ENCODE assay signal across 14 cellular contexts in the genomic region with DNA sequence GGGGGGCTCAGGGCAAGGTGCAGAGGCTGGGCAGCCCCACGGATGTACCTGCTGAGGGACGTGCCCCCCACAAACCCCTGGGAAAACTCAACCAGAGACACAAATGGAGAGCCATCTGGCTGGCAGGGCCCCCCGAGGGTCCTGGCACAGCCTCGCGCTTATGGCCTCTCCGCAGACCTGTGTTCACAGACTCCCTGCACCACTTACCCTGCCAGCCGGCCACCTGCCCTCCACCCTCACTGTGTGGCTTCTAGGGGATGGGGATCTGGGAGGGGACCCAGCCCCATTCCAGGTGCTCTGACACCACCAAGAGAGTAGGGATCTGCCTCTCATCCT. TPM values are rescaled to one million over a fixed set of nuclear protein-coding genes. Genes with fewer than 3 reads are reported as not detected.
DNase-seq lines count a peak whose midpoint lies in the region; ATAC-seq, FAIRE-seq and TF ChIP-seq lines count a peak whose summit lies in the region.
"Had no signal": no experiment of that assay in that cellular context is flagged by ENCODE, and none has a peak within 500 bp of the region (broad histone marks: within the 10 kb centered on the region; RNA-seq: fewer than 3 reads in every experiment).

No MANE protein-coding gene starts in this region.

- H3K9ac ChIP-seq in kidney (ENCODE audit: low read length in 2 of 2) (no peak overlapping the region), smooth muscle cell (ENCODE audit: low read depth) (no peak overlapping the region)

- H3K4me1 ChIP-seq in GM23338 (ENCODE audit: insufficient read depth) (peaks cover 23% of the 10 kb centered on the region), kidney (ENCODE audit: control insufficient read depth in 1 of 2, insufficient read depth in 1 of 2, low read depth in 1 of 2, low read length in 2 of 2) (peaks cover 0 to 26% of the 10 kb centered on the region in 2 donors), smooth muscle cell (ENCODE audit: low read depth) (peaks cover 17% of the 10 kb centered on the region)

- no peaks in the 10 kb centered on the region for H3K9me3 Mint-ChIP-seq in GM23338
- H3K9me3 Mint-ChIP-seq in activated T-helper 1 cell treated with anti-CD3 and anti-CD28 coated beads, Interleukin-12 subunit alpha, Interleukin-12 subunit beta, Interleukin-2, Interleukin-4 antibody, amounts not matched to agents 30 ng/mL and 10 ng/mL and 1 ng/mL, durations not matched to agents 14 hours and 24 hours and 36 hours, result no peaks in the 10 kb centered on the region
- H3K9me3 Mint-ChIP-seq in activated naive CD4-positive, alpha-beta T cell treated with anti-CD3 and anti-CD28 coated beads, Interleukin-2, amount 10 ng/mL, durations not matched to agents 7 days and 5 days, result no peaks in the 10 kb centered on the region
- H3K9me3 Mint-ChIP-seq: activated CD4-positive, alpha-beta memory T cell treated with anti-CD3 and anti-CD28 coated beads for 36 hours had no signal

- intact Hi-C loops in kidney (cut with DNase I), result no loop called here
- intact Hi-C loops in activated T-helper 1 cell treated with anti-CD3 and anti-CD28 coated beads, Interleukin-12 subunit alpha, Interleukin-12 subunit beta, Interleukin-2, Interleukin-4 antibody, amounts not matched to agents 30 ng/mL and 10 ng/mL and 1 ng/mL, durations not matched to agents 14 hours and 24 hours and 36 hours (cut with micrococcal nuclease), result no loop called here

- H3K27me3 Mint-ChIP-seq in GM23338 (ENCODE audit: insufficient read depth, low read depth, poor library complexity), result peaks cover 26% of the 10 kb centered on the region
- H3K27me3 Mint-ChIP-seq in activated T-helper 1 cell treated with anti-CD3 and anti-CD28 coated beads, Interleukin-12 subunit alpha, Interleukin-12 subunit beta, Interleukin-2, Interleukin-4 antibody, amounts not matched to agents 30 ng/mL and 10 ng/mL and 1 ng/mL, durations not matched to agents 14 hours and 24 hours and 36 hours (ENCODE audit: insufficient read depth), result peaks cover 26% of the 10 kb centered on the region
- H3K27me3 Mint-ChIP-seq in activated naive CD4-positive, alpha-beta T cell treated with anti-CD3 and anti-CD28 coated beads, Interleukin-2, amount 10 ng/mL, durations not matched to agents 7 days and 5 days, result peaks cover 67% of the 10 kb centered on the region

- no peak overlapping the region for H3K27ac Mint-ChIP-seq in GM23338
- no peak overlapping the region for H3K27ac Mint-ChIP-seq in activated T-helper 1 cell treated with anti-CD3 and anti-CD28 coated beads, Interleukin-12 subunit alpha, Interleukin-12 subunit beta, Interleukin-2, Interleukin-4 antibody, amounts not matched to agents 30 ng/mL and 10 ng/mL and 1 ng/mL, durations not matched to agents 14 hours and 24 hours and 36 hours
- H3K27ac Mint-ChIP-seq in activated naive CD4-positive, alpha-beta T cell treated with anti-CD3 and anti-CD28 coated beads, Interleukin-2, amount 10 ng/mL, durations not matched to agents 7 days and 5 days, result no peak overlapping the region
- H3K27ac Mint-ChIP-seq: activated CD4-positive, alpha-beta memory T cell treated with anti-CD3 and anti-CD28 coated beads for 36 hours had no signal

- H2AFZ ChIP-seq in GM23338 (no peak overlapping the region), smooth muscle cell (ENCODE audit: low read depth) (no peak overlapping the region)

- H3K27me3 ChIP-seq in GM23338 (ENCODE audit: insufficient read depth) (peaks cover 34% of the 10 kb centered on the region), smooth muscle cell (ENCODE audit: low read depth) (no peaks in the 10 kb centered on the region)

- ATAC-seq in GM23338 (peak; percentile 1; the same call in 2 of the 3 replicates), SK-N-SH treated with all-trans-retinoic acid at 6 μM for 48 hours (peak; percentile 5; the same call in 1 of the 3 replicates)

- H3K27ac ChIP-seq in GM23338 (ENCODE audit: low read depth), result no peak overlapping the region
- H3K27ac ChIP-seq in kidney (ENCODE audit: low read depth in 2 of 2, low read length in 2 of 2), result peak overlapping the region; percentile 30 to 56
- no peak overlapping the region for H3K27ac ChIP-seq in smooth muscle cell (ENCODE audit: low read depth)

- H4K20me1 ChIP-seq in GM23338 (replicated peaks; ENCODE audit: insufficient read depth), result peaks cover 5% of the 10 kb centered on the region; the same call in 1 of the 2 replicates
- H4K20me1 ChIP-seq in smooth muscle cell (ENCODE audit: low read depth), result peaks cover 5% of the 10 kb centered on the region

- in situ Hi-C loops in GM13976 (cut with MboI; ENCODE audit: low sequenced_read_pairs, unreplicated experiment), result no loop called here

- H3K4me2 ChIP-seq in GM23338, result peak overlapping the region; percentile 58; the same call in 1 of the 2 replicates
- peak overlapping the region; percentile 79 for H3K4me2 ChIP-seq in smooth muscle cell

- CTCF ChIA-PET in activated naive CD4-positive, alpha-beta T cell treated with anti-CD3 and anti-CD28 coated beads, Interleukin-2, amount 10 ng/mL, durations not matched to agents 7 days and 5 days (lab: Charles Lee), result no interaction called here

- H3K79me2 ChIP-seq in GM23338 (replicated peaks; ENCODE audit: insufficient read depth) (peaks cover 4% of the 10 kb centered on the region; the same call in 1 of the 2 replicates), smooth muscle cell (ENCODE audit: low read depth) (no peaks in the 10 kb centered on the region)

- no peak for TF ChIP-seq CTCF in GM23338 (conservative IDR thresholded peaks at IDR 0.05; ENCODE audit: low read depth in 2 of 2)
- TF ChIP-seq CTCF in kidney (IDR thresholded peaks at IDR 0.05; ENCODE audit: borderline replicate concordance, extremely low read depth, insufficient read depth), result no peak
- TF ChIP-seq CTCF in smooth muscle cell (IDR thresholded peaks at IDR 0.05; ENCODE audit: borderline replicate concordance, insufficient read depth, poor library complexity, severe bottlenecking), result no peak
- no peak for TF ChIP-seq CTCF in GM13976 (IDR thresholded peaks at IDR 0.05; ENCODE audit: borderline replicate concordance, control extremely low read depth, extremely low read depth, insufficient read depth, missing control alignments)

- H3K9me3 ChIP-seq in kidney (ENCODE audit: control insufficient read depth in 1 of 2, low read length in 2 of 2), result no peaks in the 10 kb centered on the region
- H3K9me3 ChIP-seq in smooth muscle cell (replicated peaks; ENCODE audit: low read depth), result no peaks in the 10 kb centered on the region

- H3K4me1 Mint-ChIP-seq in GM23338, result peaks cover 29% of the 10 kb centered on the region
- H3K4me1 Mint-ChIP-seq in activated T-helper 1 cell treated with anti-CD3 and anti-CD28 coated beads, Interleukin-12 subunit alpha, Interleukin-12 subunit beta, Interleukin-2, Interleukin-4 antibody, amounts not matched to agents 30 ng/mL and 10 ng/mL and 1 ng/mL, durations not matched to agents 14 hours and 24 hours and 36 hours (ENCODE audit: low read depth), result peaks cover 7% of the 10 kb centered on the region
- H3K4me1 Mint-ChIP-seq in activated naive CD4-positive, alpha-beta T cell treated with anti-CD3 and anti-CD28 coated beads, Interleukin-2, amount 10 ng/mL, durations not matched to agents 7 days and 5 days, result peaks cover 8% of the 10 kb centered on the region

- no peaks in the 10 kb centered on the region for H3K9me2 ChIP-seq in GM23338 (ENCODE audit: insufficient read depth)

- 83% methylated on average over 7 of the region's 7 CpGs for WGBS in smooth muscle cell (ENCODE audit: low lambda C conversion rate)

- FAIRE-seq in kidney (lab: Jason Lieb, UNC), result no peak
- FAIRE-seq: bronchial epithelial cell had no signal

- no peaks in the 10 kb centered on the region for H3K36me3 ChIP-seq in GM23338 (ENCODE audit: insufficient read depth)
- H3K36me3 ChIP-seq in kidney (ENCODE audit: control insufficient read depth in 1 of 2, insufficient read depth in 2 of 2, low read length in 2 of 2), result no peaks in the 10 kb centered on the region
- H3K36me3 ChIP-seq in smooth muscle cell (ENCODE audit: low read depth), result no peaks in the 10 kb centered on the region

- H3K4me3 Mint-ChIP-seq in GM23338, result no peak overlapping the region
- H3K4me3 Mint-ChIP-seq in activated T-helper 1 cell treated with anti-CD3 and anti-CD28 coated beads, Interleukin-12 subunit alpha, Interleukin-12 subunit beta, Interleukin-2, Interleukin-4 antibody, amounts not matched to agents 30 ng/mL and 10 ng/mL and 1 ng/mL, durations not matched to agents 14 hours and 24 hours and 36 hours, result no peak overlapping the region
- H3K4me3 Mint-ChIP-seq in activated naive CD4-positive, alpha-beta T cell treated with anti-CD3 and anti-CD28 coated beads, Interleukin-2, amount 10 ng/mL, durations not matched to agents 7 days and 5 days, result no peak overlapping the region
- H3K4me3 Mint-ChIP-seq: activated CD4-positive, alpha-beta memory T cell treated with anti-CD3 and anti-CD28 coated beads for 36 hours had no signal

- DNase-seq in GM23338 (ENCODE audit: low spot score) (no peak), kidney (no peak), smooth muscle cell (lab: John Stamatoyannopoulos, UW; ENCODE audit: unreplicated experiment) (no peak), GM13976 (ENCODE audit: low spot score) (no peak), GDM1 (lab: John Stamatoyannopoulos, UW) (no peak)
- no peak for DNase-seq in activated T-helper 1 cell treated with anti-CD3 and anti-CD28 coated beads, Interleukin-12 subunit alpha, Interleukin-12 subunit beta, Interleukin-2, Interleukin-4 antibody, amounts not matched to agents 30 ng/mL and 10 ng/mL and 1 ng/mL, durations not matched to agents 14 hours and 24 hours and 36 hours (ENCODE audit: low spot score)
- DNase-seq in activated naive CD4-positive, alpha-beta T cell treated with anti-CD3 and anti-CD28 coated beads, Interleukin-2, amount 10 ng/mL, durations not matched to agents 7 days and 5 days, result no peak
- DNase-seq: activated CD4-positive, alpha-beta memory T cell treated with anti-CD3 and anti-CD28 coated beads for 36 hours; activated effector memory CD4-positive, alpha-beta T cell treated with Interleukin-2 at 50 U/mL for 16 hours; GF-D8 had no signal

- H3K4me3 ChIP-seq in GM23338, result peak overlapping the region; percentile 36; the same call in 1 of the 2 replicates
- no peak overlapping the region for H3K4me3 ChIP-seq in kidney (ENCODE audit: low read length in 2 of 2)
- H3K4me3 ChIP-seq in smooth muscle cell, result no peak overlapping the region

- H3K36me3 Mint-ChIP-seq in GM23338 (ENCODE audit: low read depth), result no peaks in the 10 kb centered on the region; the same call in 2 of the 3 replicates
- H3K36me3 Mint-ChIP-seq in activated T-helper 1 cell treated with anti-CD3 and anti-CD28 coated beads, Interleukin-12 subunit alpha, Interleukin-12 subunit beta, Interleukin-2, Interleukin-4 antibody, amounts not matched to agents 30 ng/mL and 10 ng/mL and 1 ng/mL, durations not matched to agents 14 hours and 24 hours and 36 hours (ENCODE audit: low read depth), result no peaks in the 10 kb centered on the region
- peaks cover 1% of the 10 kb centered on the region for H3K36me3 Mint-ChIP-seq in activated naive CD4-positive, alpha-beta T cell treated with anti-CD3 and anti-CD28 coated beads, Interleukin-2, amount 10 ng/mL, durations not matched to agents 7 days and 5 days

- H3F3A ChIP-seq in GM23338 (replicated peaks; ENCODE audit: low read depth) (peaks cover 18% of the 10 kb centered on the region; the same call in 1 of the 2 replicates), smooth muscle cell (ENCODE audit: low read depth) (no peaks in the 10 kb centered on the region)

RNA-seq across cellular contexts. Expression of a gene that starts 3.4 kb away (rescaled TPM):
- total RNA-seq in GM23338 (2014; rRNA removed; shearing (Covaris generic)), result 23.0 and 26.9 TPM in 2 replicates
- polyA plus RNA-seq in GM23338 (2016; fragmentation: Nextera tagmentation; extraction: Ambion mirVana) (3.2 TPM in 2 replicates), kidney (ENCODE audit: insufficient read depth, low read depth, low replicate concordance) (4.5 TPM), smooth muscle cell (2.3 and 4.0 TPM in 2 replicates)
- total RNA-seq in kidney (24.0 TPM), smooth muscle cell (2.7 and 4.5 TPM in 2 replicates)
- total RNA-seq in activated T-helper 1 cell treated with anti-CD3 and anti-CD28 coated beads, Interleukin-12 subunit alpha, Interleukin-12 subunit beta, Interleukin-2, Interleukin-4 antibody, amounts not matched to agents 30 ng/mL and 10 ng/mL and 1 ng/mL, durations not matched to agents 14 hours and 24 hours and 36 hours, result 1.1 and 1.2 TPM in 2 replicates

RNA-seq across cellular contexts. Expression of a gene that starts 26.8 kb away (rescaled TPM):
- total RNA-seq in GM23338 (2014; rRNA removed; shearing (Covaris generic)), result not detected in 2 replicates
- not detected in 2 replicates for polyA plus RNA-seq in GM23338 (2016; fragmentation: Nextera tagmentation; extraction: Ambion mirVana)
- total RNA-seq in kidney, result not detected
- polyA plus RNA-seq in kidney (ENCODE audit: insufficient read depth, low read depth, low replicate concordance), result not detected
- total RNA-seq in smooth muscle cell, result not detected in 2 replicates
- 0.31 TPM in 1 of 2 replicates, not detected in the other for polyA plus RNA-seq in smooth muscle cell
- total RNA-seq in activated T-helper 1 cell treated with anti-CD3 and anti-CD28 coated beads, Interleukin-12 subunit alpha, Interleukin-12 subunit beta, Interleukin-2, Interleukin-4 antibody, amounts not matched to agents 30 ng/mL and 10 ng/mL and 1 ng/mL, durations not matched to agents 14 hours and 24 hours and 36 hours, result not detected in 2 replicates
- total RNA-seq: activated CD4-positive, alpha-beta memory T cell treated with anti-CD3 and anti-CD28 coated beads for 36 hours; bronchial epithelial cell; lower leg skin; posterior vena cava had no signal

RNA-seq across cellular contexts. Expression of a gene that starts 30.6 kb away (rescaled TPM):
- total RNA-seq in GM23338 (2014; rRNA removed; shearing (Covaris generic)), result 103 and 104 TPM in 2 replicates
- polyA plus RNA-seq in GM23338 (2016; fragmentation: Nextera tagmentation; extraction: Ambion mirVana), result 39.5 and 40.2 TPM in 2 replicates
- 78.0 TPM for total RNA-seq in kidney
- 73.1 TPM for polyA plus RNA-seq in kidney (ENCODE audit: insufficient read depth, low read depth, low replicate concordance)
- 74.0 and 74.4 TPM in 2 replicates for total RNA-seq in smooth muscle cell
- polyA plus RNA-seq in smooth muscle cell, result 93.8 and 94.8 TPM in 2 replicates
- total RNA-seq in activated T-helper 1 cell treated with anti-CD3 and anti-CD28 coated beads, Interleukin-12 subunit alpha, Interleukin-12 subunit beta, Interleukin-2, Interleukin-4 antibody, amounts not matched to agents 30 ng/mL and 10 ng/mL and 1 ng/mL, durations not matched to agents 14 hours and 24 hours and 36 hours, result 65.9 and 73.2 TPM in 2 replicates

Comparison
In these comparisons a context has a peak if more than half of its experiments do, and no peak if none do; other contexts are left out.
1. H3K27ac ChIP-seq: peak in kidney (2 of 2); none in GM23338 (single experiment) and smooth muscle cell (single experiment).